Comparison of ENCODE assay signal across 18 cellular contexts in genomic region chrX:153770606-153771175, GRCh38.
"Had no signal": no experiment of that assay in that cellular context is flagged by ENCODE, and none has a peak within 500 bp of the region (broad histone marks: within the 10 kb centered on the region; RNA-seq: fewer than 3 reads in every experiment).

No MANE protein-coding gene starts in this region.

- DNase-seq: activated CD8-positive, alpha-beta memory T cell treated with anti-CD3 and anti-CD28 coated beads for 24 hours; activated naive CD4-positive, alpha-beta T cell; activated naive CD8-positive, alpha-beta T cell treated with anti-CD3 and anti-CD28 coated beads for 36 hours; amniotic stem cell; body of pancreas; cortex of kidney; effector CD4-positive, alpha-beta T cell; immature natural killer cell; kidney glomerular epithelial cell; left ventricle myocardium superior; stimulated activated CD4-positive, alpha-beta T cell treated with anti-CD3 and anti-CD28 coated beads, Interleukin-12 subunit alpha, Interleukin-12 subunit beta, amount 100 ng/mL, for 4 hours; stimulated activated CD4-positive, alpha-beta T cell treated with anti-CD3 and anti-CD28 coated beads, Interleukin-1b, Interleukin-23, amount 100 ng/mL, for 48 hours; stimulated activated CD8-positive, alpha-beta memory T cell treated with anti-CD3 and anti-CD28 coated beads, Interleukin-4, amount 100 ng/mL, for 48 hours; stimulated activated naive CD4-positive, alpha-beta T cell treated with Interleukin-2 at 50 U/mL for 16 hours; trophoblast cell had no signal

- H3K27ac ChIP-seq: body of pancreas, esophagus muscularis mucosa, heart right ventricle, vagina had no signal
